In genomic region chr1:208238710-208239517, GRCh38 we compare ENCODE assay signal across 9 cellular contexts. TPM values are rescaled to one million over a fixed set of nuclear protein-coding genes. Genes with fewer than 3 reads are reported as not detected.
DNase-seq lines count a peak whose midpoint lies in the region; ATAC-seq and TF ChIP-seq lines count a peak whose summit lies in the region.
"Had no signal": no experiment of that assay in that cellular context is flagged by ENCODE, and none has a peak within 500 bp of the region (broad histone marks: within the 10 kb centered on the region; RNA-seq: fewer than 3 reads in every experiment).

No MANE protein-coding gene starts in this region.

- H3K4me3 Mint-ChIP-seq in activated CD4-positive, alpha-beta T cell treated with anti-CD3 and anti-CD28 coated beads, Interleukin-2, amount 10 ng/mL, durations not matched to agents 7 days and 5 days: no peak overlapping the region
- peak overlapping the region; percentile 48 for H3K4me3 Mint-ChIP-seq in glutamatergic neuron (ENCODE audit: unreplicated experiment)
- H3K4me3 Mint-ChIP-seq: activated naive CD4-positive, alpha-beta T cell treated with anti-CD3 and anti-CD28 coated beads, Interleukin-2, amount 50 U/mL, for 24 hours had no signal

- DNase-seq in activated CD4-positive, alpha-beta T cell treated with anti-CD3 and anti-CD28 coated beads, Interleukin-2, amount 10 ng/mL, durations not matched to agents 7 days and 5 days: peak; percentile 29
- DNase-seq in activated CD4-positive, alpha-beta T cell treated with anti-CD3 and anti-CD28 coated beads, Interleukin-2, amount 50 U/mL, for 1 hour: no peak
- DNase-seq in LNCaP clone FGC (ENCODE audit: low read depth) (no peak), glutamatergic neuron (no peak)

- H3K27ac Mint-ChIP-seq in activated CD4-positive, alpha-beta T cell treated with anti-CD3 and anti-CD28 coated beads, Interleukin-2, amount 10 ng/mL, durations not matched to agents 7 days and 5 days: no peak overlapping the region
- H3K27ac Mint-ChIP-seq in glutamatergic neuron (ENCODE audit: unreplicated experiment): peak overlapping the region; percentile 4
- H3K27ac Mint-ChIP-seq: activated naive CD4-positive, alpha-beta T cell treated with anti-CD3 and anti-CD28 coated beads, Interleukin-2, amount 50 U/mL, for 24 hours had no signal

- no peak overlapping the region for H3K9ac ChIP-seq in rectal smooth muscle tissue (ENCODE audit: low read length)

- H3K27ac ChIP-seq in VCaP: peak overlapping the region; percentile 32; the same call in 1 of the 2 replicates
- H3K27ac ChIP-seq in rectal smooth muscle tissue (ENCODE audit: low read depth, low read length): no peak overlapping the region

- POLR2A ChIA-PET in activated CD4-positive, alpha-beta T cell treated with anti-CD3 and anti-CD28 coated beads, Interleukin-2, amount 10 ng/mL, durations not matched to agents 7 days and 5 days (lab: Charles Lee): no interaction called here

- CTCF ChIA-PET in activated CD4-positive, alpha-beta T cell treated with anti-CD3 and anti-CD28 coated beads, Interleukin-2, amount 10 ng/mL, durations not matched to agents 7 days and 5 days (lab: Charles Lee): interaction anchor here (0.6 to 1.2 kb wide), 5 partner anchors 13 to 191 kb away, joined by 3 to 4 read pairs (median 3); no protein-coding TSS in a partner anchor

- TF ChIP-seq CTCF in LNCaP clone FGC (IDR thresholded peaks at IDR 0.05; ENCODE audit: control insufficient read depth, extremely low read depth, insufficient read depth) (peak; percentile 58), VCaP (conservative IDR thresholded peaks at IDR 0.05) (peak; percentile 84), glutamatergic neuron (IDR thresholded peaks at IDR 0.05; ENCODE audit: partially characterized antibody, unreplicated experiment) (peak; percentile 86)

- H3K27me3 Mint-ChIP-seq in activated CD4-positive, alpha-beta T cell treated with anti-CD3 and anti-CD28 coated beads, Interleukin-2, amount 10 ng/mL, durations not matched to agents 7 days and 5 days: peaks cover 77% of the 10 kb centered on the region
- H3K27me3 Mint-ChIP-seq in glutamatergic neuron (ENCODE audit: unreplicated experiment): peaks cover 7% of the 10 kb centered on the region

- H3K36me3 Mint-ChIP-seq in activated CD4-positive, alpha-beta T cell treated with anti-CD3 and anti-CD28 coated beads, Interleukin-2, amount 10 ng/mL, durations not matched to agents 7 days and 5 days (ENCODE audit: low read depth): no peaks in the 10 kb centered on the region
- no peaks in the 10 kb centered on the region for H3K36me3 Mint-ChIP-seq in glutamatergic neuron (ENCODE audit: unreplicated experiment)
- H3K36me3 Mint-ChIP-seq: activated naive CD4-positive, alpha-beta T cell treated with anti-CD3 and anti-CD28 coated beads, Interleukin-2, amount 50 U/mL, for 24 hours had no signal

- H3K4me3 ChIP-seq in LNCaP clone FGC (ENCODE audit: low read depth, low read length) (no peak overlapping the region), rectal smooth muscle tissue (ENCODE audit: low read length) (peak overlapping the region; percentile 25)

- peaks cover 19% of the 10 kb centered on the region for H3K4me1 Mint-ChIP-seq in activated CD4-positive, alpha-beta T cell treated with anti-CD3 and anti-CD28 coated beads, Interleukin-2, amount 10 ng/mL, durations not matched to agents 7 days and 5 days
- H3K4me1 Mint-ChIP-seq in glutamatergic neuron (ENCODE audit: low read depth, unreplicated experiment): peaks cover 56% of the 10 kb centered on the region

- ATAC-seq in HG03108 (IDR thresholded peaks at IDR 0.05; ENCODE audit: unreplicated experiment) (no peak), GM21447 (IDR thresholded peaks at IDR 0.05; ENCODE audit: unreplicated experiment) (no peak)

- no peaks in the 10 kb centered on the region for H3K27me3 ChIP-seq in rectal smooth muscle tissue (ENCODE audit: control insufficient read depth, insufficient read depth, low read length)

- H3K9me3 Mint-ChIP-seq in activated CD4-positive, alpha-beta T cell treated with anti-CD3 and anti-CD28 coated beads, Interleukin-2, amount 10 ng/mL, durations not matched to agents 7 days and 5 days: no peaks in the 10 kb centered on the region
- H3K9me3 Mint-ChIP-seq in glutamatergic neuron (ENCODE audit: unreplicated experiment): peaks cover 3% of the 10 kb centered on the region
- H3K9me3 Mint-ChIP-seq: activated naive CD4-positive, alpha-beta T cell treated with anti-CD3 and anti-CD28 coated beads, Interleukin-2, amount 50 U/mL, for 24 hours had no signal

- H3K36me3 ChIP-seq in rectal smooth muscle tissue (ENCODE audit: control insufficient read depth, insufficient read depth, low read length): no peaks in the 10 kb centered on the region

- H3K4me1 ChIP-seq in rectal smooth muscle tissue (ENCODE audit: control insufficient read depth, insufficient read depth, low read length): peaks cover 29% of the 10 kb centered on the region

RNA-seq across cellular contexts. Expression of gene PLXNA2, which starts 5.3 kb away (rescaled TPM):
- 1 to 10 TPM; 1.1 to 1.2 TPM for total RNA-seq in activated CD4-positive, alpha-beta T cell treated with anti-CD3 and anti-CD28 coated beads, Interleukin-2, amount 10 ng/mL, durations not matched to agents 7 days and 5 days
- 66.0 TPM for total RNA-seq in glutamatergic neuron (ENCODE audit: unreplicated experiment)

Comparison
In these comparisons a context has a peak if more than half of its experiments do, and no peak if none do; other contexts are left out.
1. RNA of gene PLXNA2, which starts 5.3 kb away (total RNA-seq): 66.0 TPM in glutamatergic neuron (single experiment); 1.1 to 1.2 TPM in activated CD4-positive, alpha-beta T cell treated with anti-CD3 and anti-CD28 coated beads, Interleukin-2, amount 10 ng/mL, durations not matched to agents 7 days and 5 days; every median in the first group is over 10 times any median in the second.
2. Peak in every context shown above with its lines, with median percentiles within 50 percentile points of each other: CTCF ChIP-seq.